8 cellular contexts compared by ENCODE assay signal in genomic region chr18:32470713-32471633, GRCh38. TPM values are rescaled to one million over a fixed set of nuclear protein-coding genes. Genes with fewer than 3 reads are reported as not detected.
A peak's percentile ranks its signal among the peaks of the same experiment; 100 is the strongest.
DNase-seq lines count a peak whose midpoint lies in the region; ATAC-seq and TF ChIP-seq lines count a peak whose summit lies in the region.

Gene GAREM1 (minus strand): TSS chr18:32470882. CDS start chr18:32470428, 454 bp downstream.

- H3K36me3 ChIP-seq in esophagus squamous epithelium, result no peaks in the 10 kb centered on the region

- no peaks in the 10 kb centered on the region for H3K9me3 ChIP-seq in esophagus squamous epithelium

- peak within 1 kb of the TSS; percentile 86 to 95 (median 90) for H3K27ac ChIP-seq in esophagus squamous epithelium

- peaks cover 62% of the 10 kb centered on the region for H3K27me3 Mint-ChIP-seq in activated T-cell treated with anti-CD3 and anti-CD28 coated beads, Interleukin-2, amount 50 U/mL, for 72 hours (ENCODE audit: low read depth)

- ATAC-seq in GM21717 (IDR thresholded peaks at IDR 0.05; ENCODE audit: unreplicated experiment), result peak; percentile 98
- peak; percentile 92 for ATAC-seq in activated T-cell treated with anti-CD3 and anti-CD28 coated beads, Interleukin-2, amount 50 U/mL, for 72 hours (replicated peaks in 1 of 2)

- peak within 1 kb of the TSS; percentile 79 to 80 for H3K4me3 Mint-ChIP-seq in activated T-cell treated with anti-CD3 and anti-CD28 coated beads, Interleukin-2, amount 50 U/mL, for 72 hours

- peak within 1 kb of the TSS; percentile 16 for H3K27ac Mint-ChIP-seq in activated T-cell treated with anti-CD3 and anti-CD28 coated beads, Interleukin-2, amount 50 U/mL, for 72 hours

- no peaks in the 10 kb centered on the region for H3K36me3 Mint-ChIP-seq in activated T-cell treated with anti-CD3 and anti-CD28 coated beads, Interleukin-2, amount 50 U/mL, for 72 hours (ENCODE audit: insufficient read depth in 2 of 2)

- DNase-seq in DMS53 (lab: John Stamatoyannopoulos, UW) (peak; percentile 99), esophagus squamous epithelium (lab: John Stamatoyannopoulos, UW) (peak; percentile 54), myocyte (ENCODE audit: low read depth) (peak; percentile 98)
- peak; percentile 81 for DNase-seq in Jurkat, Clone E6-1 (ENCODE audit: low read depth, low spot score)
- peak; percentile 82 to 88 for DNase-seq in activated T-cell treated with anti-CD3 and anti-CD28 coated beads, Interleukin-2, amount 50 U/mL, for 72 hours
- peak; percentile 60 to 65 for DNase-seq in stimulated activated CD8-positive, alpha-beta memory T cell treated with anti-CD3 and anti-CD28 coated beads, Interleukin-7, amount 100 ng/mL, for 48 hours (ENCODE audit: extremely low read depth in 1 of 2, low read depth in 1 of 2)

- H3K27me3 ChIP-seq in esophagus squamous epithelium, result peaks cover 0 to 13% (median 0%) of the 10 kb centered on the region in 4 donors

- peaks cover 18% of the 10 kb centered on the region for H3K4me1 Mint-ChIP-seq in activated T-cell treated with anti-CD3 and anti-CD28 coated beads, Interleukin-2, amount 50 U/mL, for 72 hours (ENCODE audit: low read depth)

- intact Hi-C loops in esophagus squamous epithelium (cut with DNase I), result loop anchor here (5.0 kb wide), 2 partner anchors 184 to 199 kb away; no protein-coding TSS in a partner anchor

- TF ChIP-seq POLR2A in esophagus squamous epithelium (IDR thresholded peaks at IDR 0.05), result peak in 3 of 4 donors; percentile 80 to 93 (median 88)

- no peaks in the 10 kb centered on the region for H3K9me3 Mint-ChIP-seq in activated T-cell treated with anti-CD3 and anti-CD28 coated beads, Interleukin-2, amount 50 U/mL, for 72 hours

- WGBS in esophagus squamous epithelium, 2 donors, result 3 to 9% methylated on average over 9 to 10 of the region's 82 CpGs

- peak within 1 kb of the TSS; percentile 49 for H3K4me3 ChIP-seq in Jurkat, Clone E6-1 (ENCODE audit: low read length)
- peak within 1 kb of the TSS; percentile 66 to 87 (median 84) for H3K4me3 ChIP-seq in esophagus squamous epithelium

- TF ChIP-seq CTCF in esophagus squamous epithelium (IDR thresholded peaks at IDR 0.05), result peak in 5 of 6 experiments; percentile 58 to 89 (median 83)

- H3K4me1 ChIP-seq in esophagus squamous epithelium, result peaks cover 0 to 44% (median 5%) of the 10 kb centered on the region in 3 donors

TF ChIP-seq in PFSK-1, 5 proteins besides CTCF, POLR2A, EP300 and RAD21:
- TF ChIP-seq TAF1 (IDR thresholded peaks at IDR 0.05; ENCODE audit: borderline replicate concordance, insufficient read depth, low read length) (peak; percentile 59; the same call in 1 of the 2 replicates), FOXP2 (optimal IDR thresholded peaks at IDR 0.05; ENCODE audit: borderline replicate concordance, extremely low read depth, extremely low read length, insufficient read depth) (no peak)
TF ChIP-seq in PFSK-1: peak in this region for 1.

RNA-seq across cellular contexts. Expression of gene GAREM1, which starts in this region (rescaled TPM):
- polyA plus RNA-seq in Jurkat, Clone E6-1 (2012; ENCODE audit: insufficient read depth, insufficient read length), result 1.7 TPM
- 0.54 TPM for polyA plus RNA-seq in PFSK-1 (2012; ENCODE audit: insufficient read length, low read depth)
- under 1 TPM; 0.19 to 0.39 TPM for total RNA-seq in activated T-cell treated with anti-CD3 and anti-CD28 coated beads, Interleukin-2, amount 50 U/mL, for 72 hours
- 10 to 100 TPM; 10.8 to 32.5 (median 18.3) TPM for total RNA-seq in esophagus squamous epithelium
- total RNA-seq in myocyte, result 7.2 and 7.7 TPM in 2 replicates
- 4.0 TPM for polyA plus RNA-seq in myocyte (2012)

Comparison
In these comparisons a context has a peak if more than half of its experiments do, and no peak if none do; other contexts are left out.
1. Peak in every context shown above with its lines: DNase-seq, ATAC-seq, H3K4me3 ChIP-seq and H3K27ac ChIP-seq.
2. Peak in DNase-seq and ATAC-seq in activated T-cell treated with anti-CD3 and anti-CD28 coated beads, Interleukin-2, amount 50 U/mL, for 72 hours; RNA of the gene not detected or under 1 TPM.